ENCODE assay signal across 11 cellular contexts in the genomic region with DNA sequence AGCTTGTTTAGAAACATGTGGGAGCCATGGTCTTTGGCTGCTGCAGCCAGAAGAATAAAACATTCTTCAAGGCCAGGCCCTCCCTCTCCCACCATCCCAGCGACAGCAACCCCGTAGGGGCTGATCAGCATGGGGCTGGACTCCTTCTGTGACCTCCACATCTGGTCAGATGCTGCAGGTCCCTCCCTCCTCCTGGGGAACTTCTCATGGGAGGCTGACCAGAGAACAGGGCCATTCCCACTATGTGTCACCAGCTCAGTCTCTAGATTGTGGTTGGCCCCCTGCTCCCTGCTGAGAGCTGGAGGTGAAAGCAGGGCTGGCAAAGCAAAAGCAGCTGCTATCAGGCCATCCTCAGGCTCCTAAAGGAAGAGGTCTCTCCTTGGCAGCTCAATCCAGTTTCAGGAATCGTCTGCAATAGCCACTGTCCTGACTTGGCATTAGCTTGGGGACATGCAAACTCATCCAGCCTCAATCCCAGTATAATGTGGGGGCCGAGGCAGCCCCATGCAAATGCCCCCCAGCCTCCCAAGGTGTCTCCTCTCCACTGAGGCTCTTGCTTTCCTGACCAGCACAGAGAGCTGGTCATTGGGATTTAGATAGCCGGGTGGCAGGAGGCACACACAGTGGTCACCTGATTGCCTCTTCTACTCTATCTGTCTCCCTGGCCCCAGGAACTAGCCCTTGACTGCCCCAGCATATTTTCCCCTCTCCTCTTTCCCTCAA.
A peak's percentile ranks its signal among the peaks of the same experiment; 100 is the strongest.
DNase-seq lines count a peak whose midpoint lies in the region; ATAC-seq and TF ChIP-seq lines count a peak whose summit lies in the region.
"Had no signal": no experiment of that assay in that cellular context is flagged by ENCODE, and none has a peak within 500 bp of the region (broad histone marks: within the 10 kb centered on the region; RNA-seq: fewer than 3 reads in every experiment).

No MANE protein-coding gene starts in this region.

- ATAC-seq in GM19324 (IDR thresholded peaks at IDR 0.05; ENCODE audit: low FRiP score, unreplicated experiment) (peak; percentile 14), HG02852 (IDR thresholded peaks at IDR 0.05; ENCODE audit: unreplicated experiment) (peak; percentile 60), esophagus mucosa (no peak)
- ATAC-seq: HepG2 had no signal

- no peaks in the 10 kb centered on the region for H3K27me3 ChIP-seq in dorsolateral prefrontal cortex
- H3K27me3 ChIP-seq in H7 (ENCODE audit: control insufficient read depth, insufficient read depth, low read length), result peaks cover 2% of the 10 kb centered on the region; the same call in 1 of the 2 replicates
- H3K27me3 ChIP-seq: uterus had no signal

- H3K36me3 ChIP-seq in H7 (replicated peaks; ENCODE audit: control insufficient read depth, insufficient read depth, low read length), result no peaks in the 10 kb centered on the region
- H3K36me3 ChIP-seq: uterus had no signal

- DNase-seq in RPMI7951 (ENCODE audit: low read depth) (peak; percentile 63), smooth muscle cell of the brain vasculature (ENCODE audit: low read depth, low spot score) (peak; percentile 21), dorsolateral prefrontal cortex (no peak), H7 (no peak)
- DNase-seq: Calu3, NCI-H2081, uterus had no signal

- no peak for TF ChIP-seq CTCF in dorsolateral prefrontal cortex (IDR thresholded peaks at IDR 0.05 in 54 of 56, conservative IDR thresholded peaks at IDR 0.05 in 2 of 56; ENCODE audit: low read depth in 1 of 56, partially characterized antibody in 56 of 56)

- H3K4me3 ChIP-seq in dorsolateral prefrontal cortex, result no peak overlapping the region
- no peak overlapping the region for H3K4me3 ChIP-seq in H7 (ENCODE audit: insufficient read depth, low read depth, low read length)
- H3K4me3 ChIP-seq: uterus had no signal

- H3K27ac ChIP-seq in dorsolateral prefrontal cortex, result no peak overlapping the region
- H3K27ac ChIP-seq: uterus had no signal

- intact Hi-C loops in dorsolateral prefrontal cortex (cut with DNase I), result loop anchor here in 1 of 2 donors (10.0 kb wide), 1 partner anchor 327 kb away; no protein-coding TSS in a partner anchor

Comparison
In these comparisons a context has a peak if more than half of its experiments do, and no peak if none do; other contexts are left out.
1. DNase-seq: peak in RPMI7951 (single experiment) and smooth muscle cell of the brain vasculature (single experiment); none in dorsolateral prefrontal cortex (0 of 10) and H7 (single experiment).